1 cellular context compared by ENCODE assay signal in the genomic region with DNA sequence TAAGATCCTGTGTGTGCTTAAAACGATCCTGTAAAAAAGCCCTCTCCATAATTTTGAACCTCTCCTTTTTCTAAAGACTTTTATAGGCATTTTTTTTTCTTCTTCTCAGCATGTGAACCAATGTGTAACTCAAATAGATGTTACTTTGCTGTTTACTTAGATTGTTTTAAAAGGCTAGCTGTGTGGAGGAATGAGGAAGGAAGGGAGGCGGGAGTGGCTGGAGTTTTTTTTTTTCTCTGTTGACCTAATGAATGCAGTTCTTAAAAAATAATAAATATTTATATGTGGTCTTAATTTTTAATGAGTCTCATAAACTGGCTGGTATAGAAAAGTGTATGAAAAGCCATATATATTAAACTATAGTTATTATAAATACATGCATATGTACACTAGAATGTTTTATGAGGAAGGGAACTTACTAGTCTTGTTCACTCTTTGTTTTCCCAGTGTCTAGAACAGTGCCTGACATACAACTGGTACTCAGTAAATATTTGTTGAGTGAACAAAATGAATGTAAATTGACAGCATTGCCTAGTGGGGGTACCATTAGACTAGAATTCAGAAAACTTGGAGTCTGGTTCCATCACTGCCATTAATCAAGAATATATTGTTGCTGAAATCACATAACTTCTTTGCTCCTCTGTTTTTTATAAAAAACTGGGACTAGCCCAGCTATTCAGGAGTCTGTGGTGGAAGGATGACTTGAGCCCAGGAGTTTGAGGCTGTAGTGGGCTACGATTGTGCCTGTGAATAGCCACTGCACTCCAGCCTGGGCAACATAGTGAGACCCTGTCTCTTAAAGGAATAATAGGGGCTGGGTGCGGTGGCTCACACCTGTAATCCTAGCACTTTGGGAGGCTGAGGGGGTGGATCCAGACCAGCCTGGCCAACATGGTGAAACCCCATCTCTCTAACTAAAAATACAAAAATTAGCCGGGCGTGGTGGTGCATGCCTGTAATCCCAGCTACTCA.
TF ChIP-seq lines count a peak whose summit lies in the region.

No MANE protein-coding gene starts in this region.

TF ChIP-seq in endothelial cell of umbilical vein, 7 proteins besides CTCF, POLR2A, EP300 and RAD21 (continued from another document):
- TF ChIP-seq JUN (IDR thresholded peaks at IDR 0.05; ENCODE audit: borderline replicate concordance, insufficient read depth, insufficient read length, low read depth) (no peak), FOS (IDR thresholded peaks at IDR 0.05; ENCODE audit: borderline replicate concordance, insufficient read depth, low read length) (no peak), GATA2 (IDR thresholded peaks at IDR 0.05; ENCODE audit: insufficient read depth, insufficient read length, low read depth, low read length) (no peak), POLR2AphosphoS5 (IDR thresholded peaks at IDR 0.05; ENCODE audit: insufficient read depth, low read depth, low read length) (no peak)
- TF ChIP-seq, protein P1, sequence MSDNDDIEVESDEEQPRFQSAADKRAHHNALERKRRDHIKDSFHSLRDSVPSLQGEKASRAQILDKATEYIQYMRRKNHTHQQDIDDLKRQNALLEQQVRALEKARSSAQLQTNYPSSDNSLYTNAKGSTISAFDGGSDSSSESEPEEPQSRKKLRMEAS (IDR thresholded peaks at IDR 0.05; ENCODE audit: insufficient read depth, insufficient read length): no peak
